Comparison of ENCODE assay signal across 1 cellular context in the genomic region with DNA sequence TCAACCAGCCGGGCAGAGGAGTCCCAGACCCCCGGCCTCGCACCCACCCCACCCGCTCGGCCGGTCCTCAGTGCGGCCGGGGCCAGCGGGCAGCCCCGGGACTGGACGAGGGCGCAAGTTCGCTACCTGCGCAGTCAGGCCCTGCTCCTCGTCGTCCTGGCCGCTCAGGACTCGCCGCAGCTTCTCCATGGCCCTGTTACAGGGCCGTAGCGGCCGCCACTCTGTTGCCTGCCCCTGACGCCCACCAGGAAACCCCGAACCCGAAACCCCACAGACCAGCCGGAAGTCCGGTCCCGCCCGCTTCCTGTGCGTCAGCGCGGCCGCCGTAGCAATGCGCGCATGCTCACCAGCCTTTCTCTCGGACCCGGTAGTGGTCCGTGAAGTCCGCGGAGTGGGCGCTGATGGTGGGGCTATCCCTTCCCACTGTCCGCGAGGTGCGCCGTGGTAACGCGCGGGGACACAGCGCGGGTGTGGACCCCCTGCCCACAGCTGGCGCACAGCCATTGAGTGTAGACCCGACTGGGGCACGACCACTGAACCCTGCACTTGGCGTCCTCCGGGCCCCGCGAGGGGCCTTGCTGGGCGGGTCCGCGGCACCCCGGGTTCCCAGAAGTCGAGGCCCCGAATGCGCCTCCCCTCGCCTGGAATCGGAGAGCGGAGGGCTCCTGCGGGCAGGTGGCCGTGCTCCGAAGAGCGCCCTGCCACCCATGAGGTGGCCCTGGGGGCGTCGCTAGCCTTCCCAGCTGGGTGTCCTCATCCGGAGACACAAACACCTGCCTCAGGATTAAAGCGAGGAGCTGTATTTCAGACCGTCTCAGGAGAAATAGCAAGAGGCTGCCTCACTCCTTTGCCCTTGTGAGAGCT.
TF ChIP-seq lines count a peak whose summit lies in the region.

A gene (minus strand): TSS at position 253 of the 864 bp plus-strand sequence. CDS start 64 bp downstream, at position 189.

TF ChIP-seq in HCT116, 20 proteins besides CTCF, POLR2A, EP300 and RAD21:
- TF ChIP-seq ZFX (IDR thresholded peaks at IDR 0.05) (peak; percentile 49; the same call in 1 of the 2 replicates), POLR2AphosphoS5 (IDR thresholded peaks at IDR 0.05; ENCODE audit: low read depth, low read length) (peak; percentile 97), SIN3A (IDR thresholded peaks at IDR 0.05; ENCODE audit: low read depth) (peak; percentile 84), TCF7L2 (IDR thresholded peaks at IDR 0.05; ENCODE audit: borderline replicate concordance, extremely low read depth, insufficient read depth, insufficient read length) (no peak), EGR1 (IDR thresholded peaks at IDR 0.05; ENCODE audit: low read depth) (peak; percentile 89), CEBPB (IDR thresholded peaks at IDR 0.05; ENCODE audit: low read depth) (no peak), ELF1 (IDR thresholded peaks at IDR 0.05; ENCODE audit: borderline replicate concordance, low read depth) (peak; percentile 86)
- TF ChIP-seq, protein P1, sequence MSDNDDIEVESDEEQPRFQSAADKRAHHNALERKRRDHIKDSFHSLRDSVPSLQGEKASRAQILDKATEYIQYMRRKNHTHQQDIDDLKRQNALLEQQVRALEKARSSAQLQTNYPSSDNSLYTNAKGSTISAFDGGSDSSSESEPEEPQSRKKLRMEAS (IDR thresholded peaks at IDR 0.05): peak; percentile 69
TF ChIP-seq in HCT116: peak in this region for 6.
